In genomic region chr16:79595916-79596450, GRCh38 we compare ENCODE assay signal across 1 cellular context.
TF ChIP-seq lines count a peak whose summit lies in the region.

No MANE protein-coding gene starts in this region.

TF ChIP-seq in SK-N-SH treated with all-trans-retinoic acid at 6 μM for 48 hours, 23 proteins besides CTCF, POLR2A, EP300 and RAD21 (continued from another document):
- no peak for TF ChIP-seq SNAI2 (CRISPR knock-in tag; IDR thresholded peaks at IDR 0.05)
